Comparison of ENCODE assay signal across 8 cellular contexts in the genomic region with DNA sequence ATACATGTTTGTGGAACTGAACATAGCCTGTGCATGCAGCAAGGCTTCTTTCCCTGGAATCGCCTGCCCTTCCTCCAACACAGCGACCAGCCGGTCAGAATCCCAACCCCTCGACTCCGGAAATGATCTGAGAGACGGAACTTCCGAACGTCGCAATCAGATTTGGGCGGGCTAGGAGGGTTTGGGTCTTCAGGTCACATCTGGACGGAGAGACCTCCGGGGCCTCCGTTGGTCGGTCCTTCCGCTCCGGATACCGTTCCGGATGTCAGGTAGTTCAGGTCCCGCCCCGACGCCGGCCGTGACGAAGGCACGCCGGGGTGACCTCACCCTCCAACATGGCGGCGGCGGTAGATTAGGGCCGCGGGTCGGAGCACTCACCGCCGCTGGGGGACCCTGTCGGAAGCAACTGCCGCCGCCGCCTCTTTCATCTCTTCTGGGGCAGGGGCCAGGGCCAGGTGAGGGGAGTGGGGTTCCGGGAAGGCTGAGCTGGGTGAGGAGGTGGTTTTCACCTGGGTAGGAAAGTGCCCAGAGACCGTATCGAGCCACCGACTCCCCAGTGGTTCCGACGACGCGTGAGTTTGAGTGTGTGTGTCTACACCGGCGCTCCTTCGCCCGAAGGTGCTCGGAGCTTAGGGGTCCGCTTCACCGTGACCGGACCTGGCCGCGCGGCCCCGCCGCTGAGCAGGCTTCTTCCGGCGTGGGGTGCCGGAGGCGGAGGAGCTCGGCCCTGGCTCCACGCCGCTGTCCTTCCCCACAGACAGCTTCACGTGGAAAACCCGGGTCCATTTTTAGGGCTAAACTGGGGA. TPM values are rescaled to one million over a fixed set of nuclear protein-coding genes. Genes with fewer than 3 reads are reported as not detected.
DNase-seq lines count a peak whose midpoint lies in the region; ATAC-seq, FAIRE-seq and TF ChIP-seq lines count a peak whose summit lies in the region.

A gene with protein sequence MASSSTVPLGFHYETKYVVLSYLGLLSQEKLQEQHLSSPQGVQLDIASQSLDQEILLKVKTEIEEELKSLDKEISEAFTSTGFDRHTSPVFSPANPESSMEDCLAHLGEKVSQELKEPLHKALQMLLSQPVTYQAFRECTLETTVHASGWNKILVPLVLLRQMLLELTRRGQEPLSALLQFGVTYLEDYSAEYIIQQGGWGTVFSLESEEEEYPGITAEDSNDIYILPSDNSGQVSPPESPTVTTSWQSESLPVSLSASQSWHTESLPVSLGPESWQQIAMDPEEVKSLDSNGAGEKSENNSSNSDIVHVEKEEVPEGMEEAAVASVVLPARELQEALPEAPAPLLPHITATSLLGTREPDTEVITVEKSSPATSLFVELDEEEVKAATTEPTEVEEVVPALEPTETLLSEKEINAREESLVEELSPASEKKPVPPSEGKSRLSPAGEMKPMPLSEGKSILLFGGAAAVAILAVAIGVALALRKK (plus strand): TSS at position 326 of the 806 bp plus-strand sequence. CDS start 16,955 bp downstream, outside the sequence.

- peak; percentile 95 for ATAC-seq in GM19043 (IDR thresholded peaks at IDR 0.05; ENCODE audit: low read depth, unreplicated experiment)
- peak; percentile 95 for ATAC-seq in HG03354 (IDR thresholded peaks at IDR 0.05; ENCODE audit: poor library complexity, severe bottlenecking, unreplicated experiment)

- peaks cover 0 to 4% of the 10 kb centered on the region in 2 donors for H3K4me1 ChIP-seq in kidney (ENCODE audit: control insufficient read depth in 1 of 2, insufficient read depth in 1 of 2, low read depth in 1 of 2, low read length in 2 of 2)

- intact Hi-C loops in kidney (cut with DNase I): no loop called here

- peak within 1 kb of the TSS; percentile 95 for H3K4me3 ChIP-seq in kidney (ENCODE audit: low read length in 2 of 2)

- H3K36me3 ChIP-seq in kidney (ENCODE audit: control insufficient read depth in 1 of 2, insufficient read depth in 2 of 2, low read length in 2 of 2): no peaks in the 10 kb centered on the region

- H3K9me3 ChIP-seq in kidney (ENCODE audit: control insufficient read depth in 1 of 2, low read length in 2 of 2): no peaks in the 10 kb centered on the region

- no peak for TF ChIP-seq CTCF in kidney (IDR thresholded peaks at IDR 0.05; ENCODE audit: borderline replicate concordance, extremely low read depth, insufficient read depth)

- FAIRE-seq in kidney (lab: Jason Lieb, UNC): no peak

- DNase-seq in AML-193 (lab: John Stamatoyannopoulos, UW) (peak; percentile 77), NCI-H510A treated with DMSO at 0.1 percent for 48 hours (lab: John Stamatoyannopoulos, UW) (peak; percentile 75), cerebellum (ENCODE audit: low spot score) (peak; percentile 94), kidney (peak; percentile 97)
- peak; percentile 76 to 84 for DNase-seq in activated CD4-positive, alpha-beta T cell treated with anti-CD3 and anti-CD28 coated beads for 24 hours (ENCODE audit: low read depth in 2 of 2)
- peak; percentile 76 to 85 for DNase-seq in stimulated activated CD4-positive, alpha-beta T cell treated with anti-CD3 and anti-CD28 coated beads, Interleukin-15, amount 100 ng/mL, for 1 hour (ENCODE audit: low read depth in 1 of 2, low spot score in 1 of 2)

- H3K9ac ChIP-seq in kidney (ENCODE audit: low read length in 2 of 2): peak within 1 kb of the TSS; percentile 85 to 100

- H3K27ac ChIP-seq in kidney (ENCODE audit: low read depth in 2 of 2, low read length in 2 of 2): peak within 1 kb of the TSS; percentile 97 to 99

RNA-seq across cellular contexts. Expression of the gene that starts here (rescaled TPM):
- total RNA-seq in cerebellum (54.0 TPM), kidney (50.5 TPM)
- polyA plus RNA-seq in kidney (ENCODE audit: insufficient read depth, low read depth, low replicate concordance): 43.8 TPM

Comparison
In these comparisons a context has a peak if more than half of its experiments do, and no peak if none do; other contexts are left out.
1. Peak in every context shown above with its lines: DNase-seq, ATAC-seq, H3K4me3 ChIP-seq and H3K27ac ChIP-seq.